8 cellular contexts compared by ENCODE assay signal in genomic region chr3:48739955-48740823, GRCh38. TPM values are rescaled to one million over a fixed set of nuclear protein-coding genes. Genes with fewer than 3 reads are reported as not detected.
DNase-seq lines count a peak whose midpoint lies in the region; ATAC-seq, FAIRE-seq and TF ChIP-seq lines count a peak whose summit lies in the region.

No MANE protein-coding gene starts in this region.

- no peak for FAIRE-seq in RCC 7860 (lab: Jason Lieb, UNC)

- peak overlapping the region; percentile 84 to 95 (median 89) for H3K27ac Mint-ChIP-seq in nephron

- DNase-seq in GM12865 (ENCODE audit: low read depth) (peak; percentile 79), RCC 7860 (ENCODE audit: low spot score) (peak; percentile 50), fibroblast of the aortic adventitia (ENCODE audit: low read depth) (peak; percentile 73), substantia nigra (lab: John Stamatoyannopoulos, UW) (peak; percentile 46 to 97 (median 86))
- peak; percentile 21 for DNase-seq in activated effector memory CD4-positive, alpha-beta T cell treated with Interleukin-2 at 50 U/mL for 16 hours

- H3K9me3 Mint-ChIP-seq in nephron: no peaks in the 10 kb centered on the region

- peaks cover 31% of the 10 kb centered on the region for H3K4me1 Mint-ChIP-seq in nephron

- TF ChIP-seq CTCF in GM12865 (IDR thresholded peaks at IDR 0.05; ENCODE audit: insufficient read depth, low read depth, low read length, missing control alignments) (peak; percentile 91), fibroblast of the aortic adventitia (IDR thresholded peaks at IDR 0.05; ENCODE audit: insufficient read depth, low read length) (peak; percentile 92), nephron (IDR thresholded peaks at IDR 0.05; ENCODE audit: unreplicated experiment in 3 of 3) (peak; percentile 80 to 86 (median 85))

- ATAC-seq in HG02938 (IDR thresholded peaks at IDR 0.05; ENCODE audit: unreplicated experiment) (peak; percentile 54), GM19455 (IDR thresholded peaks at IDR 0.05; ENCODE audit: unreplicated experiment) (no peak)

- H3K27me3 Mint-ChIP-seq in nephron (ENCODE audit: low read depth): no peaks in the 10 kb centered on the region

- H3K4me3 ChIP-seq in GM12865 (ENCODE audit: low read depth, low read length) (no peak overlapping the region), fibroblast of the aortic adventitia (ENCODE audit: low read depth, low read length) (peak overlapping the region; percentile 9)

- H3K36me3 Mint-ChIP-seq in nephron (ENCODE audit: low read depth): no peaks in the 10 kb centered on the region

- peak overlapping the region; percentile 97 for H3K27ac ChIP-seq in substantia nigra (ENCODE audit: low read depth, low read length, poor library complexity, severe bottlenecking)

- H3K4me3 Mint-ChIP-seq in nephron: peak overlapping the region in 2 of 3 experiments; percentile 24 to 41

RNA-seq across cellular contexts. Expression of gene IP6K2, which starts 23.2 kb away (rescaled TPM):
- 35.7 and 44.3 TPM in 2 replicates for total RNA-seq in fibroblast of the aortic adventitia (ENCODE audit: low replicate concordance)

RNA-seq across cellular contexts. Expression of gene NCKIPSD, which starts 54.5 kb away (rescaled TPM):
- 8.1 and 20.0 TPM in 2 replicates for total RNA-seq in fibroblast of the aortic adventitia (ENCODE audit: low replicate concordance)

Comparison
In these comparisons a context has a peak if more than half of its experiments do, and no peak if none do; other contexts are left out.
1. DNase-seq: peak in every context shown above with its lines; median percentile 86 in substantia nigra; 79 in GM12865; 73 in fibroblast of the aortic adventitia; 50 in RCC 7860; 21 in activated effector memory CD4-positive, alpha-beta T cell treated with Interleukin-2 at 50 U/mL for 16 hours.